1 cellular context compared by ENCODE assay signal in the genomic region with DNA sequence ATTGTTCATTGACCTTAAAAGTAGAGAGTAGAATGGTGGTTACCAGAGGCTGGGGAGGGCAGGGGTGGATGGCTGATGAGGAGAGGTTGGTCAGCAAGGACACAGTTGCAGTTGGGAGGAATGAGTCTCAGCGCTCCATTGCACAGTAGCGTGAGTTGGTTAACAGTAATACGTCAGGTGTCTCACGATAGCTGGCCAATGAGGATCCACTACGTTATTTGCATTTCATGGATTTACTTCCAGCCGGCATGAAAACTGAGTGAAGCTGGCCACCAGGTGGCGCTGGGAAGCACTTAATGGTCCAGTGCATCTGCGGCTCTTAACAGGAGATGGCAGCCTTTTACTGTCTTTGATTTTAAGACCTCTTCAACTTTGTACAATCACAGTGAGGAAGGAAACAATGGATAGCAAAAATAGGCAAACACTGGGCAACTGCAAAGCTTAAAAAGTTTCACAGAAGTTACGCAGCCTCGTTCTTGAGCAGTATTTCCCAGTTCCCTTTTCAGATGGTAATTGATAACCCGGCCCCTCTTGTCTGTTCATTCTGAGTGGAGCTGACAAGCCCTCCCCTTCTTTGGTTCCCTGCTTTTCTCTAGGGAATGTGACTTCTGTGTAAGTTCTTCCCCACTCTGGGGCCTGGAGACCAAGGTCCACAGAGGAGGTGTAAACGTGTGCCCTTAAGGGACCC.
A peak's percentile ranks its signal among the peaks of the same experiment; 100 is the strongest.
TF ChIP-seq lines count a peak whose summit lies in the region.

No MANE protein-coding gene starts in this region.

TF ChIP-seq in HepG2, 621 proteins besides CTCF, POLR2A, EP300 and RAD21 (continued from another document and continues in another):
- TF ChIP-seq ZNF816 (CRISPR knock-in tag; IDR thresholded peaks at IDR 0.05; ENCODE audit: borderline replicate concordance) (peak; percentile 69; the same call in 1 of the 2 replicates), CEBPB (IDR thresholded peaks at IDR 0.05; ENCODE audit: borderline replicate concordance, low read depth, low read length) (peak; percentile 24; the same call in 1 of the 2 replicates), ZNF263 (CRISPR knock-in tag; IDR thresholded peaks at IDR 0.05) (no peak), KDM2A (CRISPR knock-in tag; IDR thresholded peaks at IDR 0.05; ENCODE audit: borderline replicate concordance, low read depth) (peak; percentile 74), REPIN1 (CRISPR knock-in tag; IDR thresholded peaks at IDR 0.05; ENCODE audit: borderline replicate concordance, low read depth) (peak; percentile 78; the same call in 1 of the 2 replicates), KLF15 (CRISPR knock-in tag; IDR thresholded peaks at IDR 0.05; ENCODE audit: borderline replicate concordance) (no peak), HMG20B (CRISPR knock-in tag; conservative IDR thresholded peaks at IDR 0.05) (peak; percentile 78), ZNF670 (CRISPR knock-in tag; IDR thresholded peaks at IDR 0.05; ENCODE audit: borderline replicate concordance) (peak; percentile 52; the same call in 1 of the 2 replicates), MIER3 (CRISPR knock-in tag; IDR thresholded peaks at IDR 0.05; ENCODE audit: borderline replicate concordance) (0 out of 2 replicates have a peak, but pooled peaks have one; percentile 44), PHF8 (CRISPR knock-in tag; IDR thresholded peaks at IDR 0.05) (0 out of 2 replicates have a peak, but pooled peaks have one; percentile 35), SOX6 (IDR thresholded peaks at IDR 0.05) (no peak), SOX6 (CRISPR knock-in tag; IDR thresholded peaks at IDR 0.05) (peak; percentile 85), TBX2 (CRISPR knock-in tag; IDR thresholded peaks at IDR 0.05; ENCODE audit: borderline replicate concordance) (peak; percentile 62), ZFP37 (CRISPR knock-in tag; IDR thresholded peaks at IDR 0.05; ENCODE audit: borderline replicate concordance) (no peak), ONECUT2 (CRISPR knock-in tag; IDR thresholded peaks at IDR 0.05) (no peak), KAT7 (CRISPR knock-in tag; IDR thresholded peaks at IDR 0.05; ENCODE audit: borderline replicate concordance) (peak; percentile 71; the same call in 1 of the 2 replicates), HOXA7 (CRISPR knock-in tag; IDR thresholded peaks at IDR 0.05) (no peak), STAG1 (CRISPR knock-in tag; IDR thresholded peaks at IDR 0.05) (peak; percentile 100), ZNF550 (CRISPR knock-in tag; IDR thresholded peaks at IDR 0.05; ENCODE audit: borderline replicate concordance) (no peak), NAIF1 (CRISPR knock-in tag; IDR thresholded peaks at IDR 0.05; ENCODE audit: borderline replicate concordance) (no peak), CBFB (CRISPR knock-in tag; IDR thresholded peaks at IDR 0.05) (peak; percentile 54; the same call in 1 of the 2 replicates), RBAK (CRISPR knock-in tag; IDR thresholded peaks at IDR 0.05) (no peak), FOXA1 (IDR thresholded peaks at IDR 0.05) (no peak), FOXA1 (CRISPR knock-in tag; IDR thresholded peaks at IDR 0.05) (peak; percentile 39; the same call in 1 of the 2 replicates)
- TF ChIP-seq, protein P1, sequence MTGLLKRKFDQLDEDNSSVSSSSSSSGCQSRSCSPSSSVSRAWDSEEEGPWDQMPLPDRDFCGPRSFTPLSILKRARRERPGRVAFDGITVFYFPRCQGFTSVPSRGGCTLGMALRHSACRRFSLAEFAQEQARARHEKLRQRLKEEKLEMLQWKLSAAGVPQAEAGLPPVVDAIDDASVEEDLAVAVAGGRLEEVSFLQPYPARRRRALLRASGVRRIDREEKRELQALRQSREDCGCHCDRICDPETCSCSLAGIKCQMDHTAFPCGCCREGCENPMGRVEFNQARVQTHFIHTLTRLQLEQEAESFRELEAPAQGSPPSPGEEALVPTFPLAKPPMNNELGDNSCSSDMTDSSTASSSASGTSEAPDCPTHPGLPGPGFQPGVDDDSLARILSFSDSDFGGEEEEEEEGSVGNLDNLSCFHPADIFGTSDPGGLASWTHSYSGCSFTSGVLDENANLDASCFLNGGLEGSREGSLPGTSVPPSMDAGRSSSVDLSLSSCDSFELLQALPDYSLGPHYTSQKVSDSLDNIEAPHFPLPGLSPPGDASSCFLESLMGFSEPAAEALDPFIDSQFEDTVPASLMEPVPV (CRISPR knock-in tag; IDR thresholded peaks at IDR 0.05) = no peak
- TF ChIP-seq, protein P2, sequence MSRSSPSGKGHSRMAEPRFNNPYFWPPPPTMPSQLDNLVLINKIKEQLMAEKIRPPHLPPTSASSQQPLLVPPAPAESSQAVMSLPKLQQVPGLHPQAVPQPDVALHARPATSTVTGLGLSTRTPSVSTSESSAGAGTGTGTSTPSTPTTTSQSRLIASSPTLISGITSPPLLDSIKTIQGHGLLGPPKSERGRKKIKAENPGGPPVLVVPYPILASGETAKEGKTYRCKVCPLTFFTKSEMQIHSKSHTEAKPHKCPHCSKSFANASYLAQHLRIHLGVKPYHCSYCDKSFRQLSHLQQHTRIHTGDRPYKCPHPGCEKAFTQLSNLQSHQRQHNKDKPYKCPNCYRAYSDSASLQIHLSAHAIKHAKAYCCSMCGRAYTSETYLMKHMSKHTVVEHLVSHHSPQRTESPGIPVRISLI (CRISPR knock-in tag; IDR thresholded peaks at IDR 0.05; ENCODE audit: borderline replicate concordance) = 0 out of 2 replicates have a peak, but pooled peaks have one; percentile 15
- TF ChIP-seq, protein P3, sequence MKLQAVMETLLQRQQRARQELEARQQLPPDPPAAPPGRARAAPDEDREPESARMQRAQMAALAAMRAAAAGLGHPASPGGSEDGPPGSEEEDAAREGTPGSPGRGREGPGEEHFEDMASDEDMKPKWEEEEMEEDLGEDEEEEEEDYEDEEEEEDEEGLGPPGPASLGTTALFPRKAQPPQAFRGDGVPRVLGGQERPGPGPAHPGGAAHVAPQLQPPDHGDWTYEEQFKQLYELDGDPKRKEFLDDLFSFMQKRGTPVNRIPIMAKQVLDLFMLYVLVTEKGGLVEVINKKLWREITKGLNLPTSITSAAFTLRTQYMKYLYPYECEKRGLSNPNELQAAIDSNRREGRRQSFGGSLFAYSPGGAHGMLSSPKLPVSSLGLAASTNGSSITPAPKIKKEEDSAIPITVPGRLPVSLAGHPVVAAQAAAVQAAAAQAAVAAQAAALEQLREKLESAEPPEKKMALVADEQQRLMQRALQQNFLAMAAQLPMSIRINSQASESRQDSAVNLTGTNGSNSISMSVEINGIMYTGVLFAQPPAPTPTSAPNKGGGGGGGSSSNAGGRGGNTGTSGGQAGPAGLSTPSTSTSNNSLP (IDR thresholded peaks at IDR 0.05; ENCODE audit: low read depth, low read length) = peak; percentile 64; the same call in 1 of the 2 replicates
- TF ChIP-seq, protein P4, sequence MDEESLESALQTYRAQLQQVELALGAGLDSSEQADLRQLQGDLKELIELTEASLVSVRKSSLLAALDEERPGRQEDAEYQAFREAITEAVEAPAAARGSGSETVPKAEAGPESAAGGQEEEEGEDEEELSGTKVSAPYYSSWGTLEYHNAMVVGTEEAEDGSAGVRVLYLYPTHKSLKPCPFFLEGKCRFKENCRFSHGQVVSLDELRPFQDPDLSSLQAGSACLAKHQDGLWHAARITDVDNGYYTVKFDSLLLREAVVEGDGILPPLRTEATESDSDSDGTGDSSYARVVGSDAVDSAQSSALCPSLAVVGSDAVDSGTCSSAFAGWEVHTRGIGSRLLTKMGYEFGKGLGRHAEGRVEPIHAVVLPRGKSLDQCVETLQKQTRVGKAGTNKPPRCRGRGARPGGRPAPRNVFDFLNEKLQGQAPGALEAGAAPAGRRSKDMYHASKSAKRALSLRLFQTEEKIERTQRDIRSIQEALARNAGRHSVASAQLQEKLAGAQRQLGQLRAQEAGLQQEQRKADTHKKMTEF (CRISPR knock-in tag; IDR thresholded peaks at IDR 0.05) = peak; percentile 74; the same call in 1 of the 2 replicates
- TF ChIP-seq, protein P5, sequence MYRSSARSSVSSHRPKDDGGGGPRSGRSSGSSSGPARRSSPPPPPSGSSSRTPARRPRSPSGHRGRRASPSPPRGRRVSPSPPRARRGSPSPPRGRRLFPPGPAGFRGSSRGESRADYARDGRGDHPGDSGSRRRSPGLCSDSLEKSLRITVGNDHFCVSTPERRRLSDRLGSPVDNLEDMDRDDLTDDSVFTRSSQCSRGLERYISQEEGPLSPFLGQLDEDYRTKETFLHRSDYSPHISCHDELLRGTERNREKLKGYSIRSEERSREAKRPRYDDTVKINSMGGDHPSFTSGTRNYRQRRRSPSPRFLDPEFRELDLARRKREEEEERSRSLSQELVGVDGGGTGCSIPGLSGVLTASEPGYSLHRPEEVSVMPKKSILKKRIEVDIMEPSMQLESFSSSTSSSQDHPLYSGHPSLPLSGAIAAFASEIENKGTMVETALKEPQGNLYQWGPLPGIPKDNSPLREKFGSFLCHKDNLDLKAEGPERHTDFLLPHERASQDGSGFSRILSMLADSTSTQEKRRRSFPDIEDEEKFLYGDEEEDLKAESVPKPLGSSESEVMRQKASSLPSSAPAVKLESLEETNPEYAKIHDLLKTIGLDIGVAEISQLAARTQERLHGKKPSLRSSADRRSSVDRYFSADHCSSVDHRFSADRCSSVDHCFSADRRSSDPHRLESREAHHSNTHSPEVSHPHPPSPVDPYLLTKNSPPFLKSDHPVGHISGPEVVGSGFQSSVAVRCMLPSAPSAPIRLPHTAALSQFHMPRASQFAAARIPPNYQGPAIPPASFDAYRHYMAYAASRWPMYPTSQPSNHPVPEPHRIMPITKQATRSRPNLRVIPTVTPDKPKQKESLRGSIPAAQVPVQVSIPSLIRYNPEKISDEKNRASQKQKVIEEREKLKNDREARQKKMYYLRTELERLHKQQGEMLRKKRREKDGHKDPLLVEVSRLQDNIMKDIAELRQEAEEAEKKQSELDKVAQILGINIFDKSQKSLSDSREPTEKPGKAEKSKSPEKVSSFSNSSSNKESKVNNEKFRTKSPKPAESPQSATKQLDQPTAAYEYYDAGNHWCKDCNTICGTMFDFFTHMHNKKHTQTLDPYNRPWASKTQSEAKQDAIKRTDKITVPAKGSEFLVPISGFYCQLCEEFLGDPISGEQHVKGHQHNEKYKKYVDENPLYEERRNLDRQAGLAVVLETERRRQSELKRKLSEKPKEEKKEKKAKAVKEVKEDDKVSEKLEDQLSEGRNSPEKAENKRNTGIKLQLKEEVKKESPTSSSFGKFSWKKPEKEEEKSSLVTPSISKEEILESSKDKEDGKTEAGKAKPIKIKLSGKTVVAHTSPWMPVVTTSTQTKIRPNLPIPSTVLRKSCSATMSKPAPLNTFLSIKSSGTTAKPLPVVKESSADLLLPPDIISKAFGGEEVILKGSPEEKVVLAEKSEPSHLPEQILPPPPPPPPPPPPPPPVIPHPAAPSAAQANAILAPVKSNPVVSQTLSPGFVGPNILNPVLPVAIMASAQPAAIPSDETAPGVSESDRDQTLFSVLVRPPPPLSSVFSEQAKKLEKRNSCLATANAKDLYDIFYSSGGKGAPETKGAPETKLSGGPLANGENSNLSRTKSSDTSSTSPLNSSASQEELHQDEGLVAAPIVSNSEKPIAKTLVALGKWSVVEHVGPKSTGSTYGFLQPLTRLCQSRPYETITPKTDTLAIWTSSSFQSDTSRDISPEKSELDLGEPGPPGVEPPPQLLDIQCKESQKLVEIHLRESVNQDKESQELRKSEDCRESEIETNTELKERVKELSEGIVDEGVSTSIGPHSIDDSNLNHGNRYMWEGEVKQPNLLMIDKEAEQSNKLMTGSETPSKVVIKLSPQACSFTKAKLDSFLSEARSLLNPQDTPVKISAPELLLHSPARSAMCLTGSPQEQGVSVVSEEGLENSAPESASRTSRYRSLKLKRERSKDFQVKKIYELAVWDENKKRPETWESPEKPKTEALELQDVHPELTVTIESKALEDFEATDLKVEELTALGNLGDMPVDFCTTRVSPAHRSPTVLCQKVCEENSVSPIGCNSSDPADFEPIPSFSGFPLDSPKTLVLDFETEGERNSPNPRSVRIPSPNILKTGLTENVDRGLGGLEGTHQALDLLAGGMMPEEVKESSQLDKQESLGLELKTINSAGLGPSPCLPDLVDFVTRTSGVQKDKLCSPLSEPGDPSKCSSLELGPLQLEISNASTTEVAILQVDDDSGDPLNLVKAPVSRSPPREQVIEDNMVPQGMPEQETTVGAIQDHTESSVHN (CRISPR knock-in tag; IDR thresholded peaks at IDR 0.05) = no peak
- TF ChIP-seq, protein P6, sequence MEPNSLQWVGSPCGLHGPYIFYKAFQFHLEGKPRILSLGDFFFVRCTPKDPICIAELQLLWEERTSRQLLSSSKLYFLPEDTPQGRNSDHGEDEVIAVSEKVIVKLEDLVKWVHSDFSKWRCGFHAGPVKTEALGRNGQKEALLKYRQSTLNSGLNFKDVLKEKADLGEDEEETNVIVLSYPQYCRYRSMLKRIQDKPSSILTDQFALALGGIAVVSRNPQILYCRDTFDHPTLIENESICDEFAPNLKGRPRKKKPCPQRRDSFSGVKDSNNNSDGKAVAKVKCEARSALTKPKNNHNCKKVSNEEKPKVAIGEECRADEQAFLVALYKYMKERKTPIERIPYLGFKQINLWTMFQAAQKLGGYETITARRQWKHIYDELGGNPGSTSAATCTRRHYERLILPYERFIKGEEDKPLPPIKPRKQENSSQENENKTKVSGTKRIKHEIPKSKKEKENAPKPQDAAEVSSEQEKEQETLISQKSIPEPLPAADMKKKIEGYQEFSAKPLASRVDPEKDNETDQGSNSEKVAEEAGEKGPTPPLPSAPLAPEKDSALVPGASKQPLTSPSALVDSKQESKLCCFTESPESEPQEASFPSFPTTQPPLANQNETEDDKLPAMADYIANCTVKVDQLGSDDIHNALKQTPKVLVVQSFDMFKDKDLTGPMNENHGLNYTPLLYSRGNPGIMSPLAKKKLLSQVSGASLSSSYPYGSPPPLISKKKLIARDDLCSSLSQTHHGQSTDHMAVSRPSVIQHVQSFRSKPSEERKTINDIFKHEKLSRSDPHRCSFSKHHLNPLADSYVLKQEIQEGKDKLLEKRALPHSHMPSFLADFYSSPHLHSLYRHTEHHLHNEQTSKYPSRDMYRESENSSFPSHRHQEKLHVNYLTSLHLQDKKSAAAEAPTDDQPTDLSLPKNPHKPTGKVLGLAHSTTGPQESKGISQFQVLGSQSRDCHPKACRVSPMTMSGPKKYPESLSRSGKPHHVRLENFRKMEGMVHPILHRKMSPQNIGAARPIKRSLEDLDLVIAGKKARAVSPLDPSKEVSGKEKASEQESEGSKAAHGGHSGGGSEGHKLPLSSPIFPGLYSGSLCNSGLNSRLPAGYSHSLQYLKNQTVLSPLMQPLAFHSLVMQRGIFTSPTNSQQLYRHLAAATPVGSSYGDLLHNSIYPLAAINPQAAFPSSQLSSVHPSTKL (CRISPR knock-in tag; IDR thresholded peaks at IDR 0.05) = peak; percentile 79
- TF ChIP-seq, protein P7, sequence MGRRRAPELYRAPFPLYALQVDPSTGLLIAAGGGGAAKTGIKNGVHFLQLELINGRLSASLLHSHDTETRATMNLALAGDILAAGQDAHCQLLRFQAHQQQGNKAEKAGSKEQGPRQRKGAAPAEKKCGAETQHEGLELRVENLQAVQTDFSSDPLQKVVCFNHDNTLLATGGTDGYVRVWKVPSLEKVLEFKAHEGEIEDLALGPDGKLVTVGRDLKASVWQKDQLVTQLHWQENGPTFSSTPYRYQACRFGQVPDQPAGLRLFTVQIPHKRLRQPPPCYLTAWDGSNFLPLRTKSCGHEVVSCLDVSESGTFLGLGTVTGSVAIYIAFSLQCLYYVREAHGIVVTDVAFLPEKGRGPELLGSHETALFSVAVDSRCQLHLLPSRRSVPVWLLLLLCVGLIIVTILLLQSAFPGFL (CRISPR knock-in tag; IDR thresholded peaks at IDR 0.05) = no peak
- TF ChIP-seq, protein P8, sequence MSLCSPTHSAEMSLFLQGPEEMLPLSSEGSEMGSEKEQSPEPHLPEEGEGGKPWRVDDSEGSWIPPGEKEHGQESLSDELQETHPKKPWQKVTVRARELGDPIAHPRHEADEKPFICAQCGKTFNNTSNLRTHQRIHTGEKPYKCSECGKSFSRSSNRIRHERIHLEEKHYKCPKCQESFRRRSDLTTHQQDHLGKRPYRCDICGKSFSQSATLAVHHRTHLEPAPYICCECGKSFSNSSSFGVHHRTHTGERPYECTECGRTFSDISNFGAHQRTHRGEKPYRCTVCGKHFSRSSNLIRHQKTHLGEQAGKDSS (CRISPR knock-in tag; IDR thresholded peaks at IDR 0.05; ENCODE audit: borderline replicate concordance, low read depth) = peak; percentile 67; the same call in 1 of the 2 replicates
